In genomic region chr9:38388283-38389223, GRCh38 we compare ENCODE assay signal across 16 cellular contexts. TPM values are rescaled to one million over a fixed set of nuclear protein-coding genes. Genes with fewer than 3 reads are reported as not detected.
A peak's percentile ranks its signal among the peaks of the same experiment; 100 is the strongest.
DNase-seq lines count a peak whose midpoint lies in the region; ATAC-seq and TF ChIP-seq lines count a peak whose summit lies in the region.
"Had no signal": no experiment of that assay in that cellular context is flagged by ENCODE, and none has a peak within 500 bp of the region (broad histone marks: within the 10 kb centered on the region; RNA-seq: fewer than 3 reads in every experiment).

No MANE protein-coding gene starts in this region.

- DNase-seq in HCEC 1CT, result peak; percentile 50
- no peak for DNase-seq in chondrocyte (ENCODE audit: low spot score)
- DNase-seq in iris pigment epithelial cell (ENCODE audit: low read depth), result peak; percentile 69
- DNase-seq in smooth muscle cell (lab: John Stamatoyannopoulos, UW; ENCODE audit: unreplicated experiment), result no peak
- no peak for DNase-seq in activated naive CD8-positive, alpha-beta T cell treated with anti-CD3 and anti-CD28 coated beads, Interleukin-2, amount 50 U/mL, for 24 hours
- no peak for DNase-seq in NCI-H1092 (lab: John Stamatoyannopoulos, UW)
- DNase-seq: activated CD8-positive, alpha-beta memory T cell treated with anti-CD3 and anti-CD28 coated beads for 24 hours; amniotic stem cell; CD4-positive, CD25-positive, alpha-beta regulatory T cell; NCI-H2029 treated with DMSO at 0.1 percent for 48 hours; trophoblast cell had no signal

- H3K4me3 ChIP-seq in smooth muscle cell, result no peak overlapping the region
- H3K4me3 ChIP-seq: GM23338 had no signal

- H3K9me3 ChIP-seq in smooth muscle cell (replicated peaks; ENCODE audit: low read depth), result no peaks in the 10 kb centered on the region

- H3K27me3 Mint-ChIP-seq in chondrocyte (ENCODE audit: low read depth), result no peaks in the 10 kb centered on the region
- peaks cover 19% of the 10 kb centered on the region for H3K27me3 Mint-ChIP-seq in activated naive CD8-positive, alpha-beta T cell treated with anti-CD3 and anti-CD28 coated beads, Interleukin-2, amount 50 U/mL, for 24 hours

- H3K4me1 Mint-ChIP-seq in chondrocyte (ENCODE audit: low read depth), result peaks cover 68% of the 10 kb centered on the region
- H3K4me1 Mint-ChIP-seq in activated naive CD8-positive, alpha-beta T cell treated with anti-CD3 and anti-CD28 coated beads, Interleukin-2, amount 50 U/mL, for 24 hours, result peaks cover 10% of the 10 kb centered on the region

- ATAC-seq in activated naive CD8-positive, alpha-beta T cell treated with anti-CD3 and anti-CD28 coated beads, Interleukin-2, amount 50 U/mL, for 24 hours, result no peak
- no peak for ATAC-seq in GM18858 (IDR thresholded peaks at IDR 0.05; ENCODE audit: unreplicated experiment)
- ATAC-seq in HG02973 (IDR thresholded peaks at IDR 0.05; ENCODE audit: unreplicated experiment), result no peak
- ATAC-seq: GM23338 had no signal

- no peak overlapping the region for H2AFZ ChIP-seq in smooth muscle cell (ENCODE audit: low read depth)
- H2AFZ ChIP-seq: GM23338 had no signal

- H3K9me3 Mint-ChIP-seq in chondrocyte (ENCODE audit: low read depth), result peaks cover 11% of the 10 kb centered on the region
- no peaks in the 10 kb centered on the region for H3K9me3 Mint-ChIP-seq in activated naive CD8-positive, alpha-beta T cell treated with anti-CD3 and anti-CD28 coated beads, Interleukin-2, amount 50 U/mL, for 24 hours

- peaks cover 9% of the 10 kb centered on the region for H3F3A ChIP-seq in smooth muscle cell (ENCODE audit: low read depth)

- H3K27ac ChIP-seq in smooth muscle cell (ENCODE audit: low read depth), result peak overlapping the region; percentile 81

- H4K20me1 ChIP-seq in smooth muscle cell (ENCODE audit: low read depth), result no peaks in the 10 kb centered on the region

- no peaks in the 10 kb centered on the region for H3K36me3 ChIP-seq in smooth muscle cell (ENCODE audit: low read depth)

- TF ChIP-seq CTCF in chondrocyte (IDR thresholded peaks at IDR 0.05) (no peak), smooth muscle cell (IDR thresholded peaks at IDR 0.05; ENCODE audit: borderline replicate concordance, insufficient read depth, poor library complexity, severe bottlenecking) (no peak)

- peaks cover 9% of the 10 kb centered on the region for H3K79me2 ChIP-seq in smooth muscle cell (ENCODE audit: low read depth)

- H3K27me3 ChIP-seq in smooth muscle cell (ENCODE audit: low read depth), result no peaks in the 10 kb centered on the region

- H3K27ac Mint-ChIP-seq in chondrocyte (ENCODE audit: unreplicated experiment), result peak overlapping the region; percentile 80
- no peak overlapping the region for H3K27ac Mint-ChIP-seq in activated naive CD8-positive, alpha-beta T cell treated with anti-CD3 and anti-CD28 coated beads, Interleukin-2, amount 50 U/mL, for 24 hours
- H3K27ac Mint-ChIP-seq: CD4-positive, CD25-positive, alpha-beta regulatory T cell; GM23338; T-helper 1 cell treated with Interleukin-12 subunit alpha and Interleukin-12 subunit beta and Interleukin-4 antibody, amounts not matched to agents 30 μg/mL and 1 μg/mL, for 36 hours had no signal

- H3K4me3 Mint-ChIP-seq in chondrocyte (ENCODE audit: unreplicated experiment), result no peak overlapping the region
- no peak overlapping the region for H3K4me3 Mint-ChIP-seq in activated naive CD8-positive, alpha-beta T cell treated with anti-CD3 and anti-CD28 coated beads, Interleukin-2, amount 50 U/mL, for 24 hours
- H3K4me3 Mint-ChIP-seq: CD4-positive, CD25-positive, alpha-beta regulatory T cell; GM23338; T-helper 1 cell treated with Interleukin-12 subunit alpha and Interleukin-12 subunit beta and Interleukin-4 antibody, amounts not matched to agents 30 μg/mL and 1 μg/mL, for 36 hours had no signal

- WGBS in smooth muscle cell (ENCODE audit: low lambda C conversion rate), result 45% methylated on average over 7 of the region's 7 CpGs

- H3K4me2 ChIP-seq in smooth muscle cell, result peak overlapping the region; percentile 63
- H3K4me2 ChIP-seq: GM23338 had no signal

- H3K36me3 Mint-ChIP-seq in chondrocyte (ENCODE audit: low read depth), result peaks cover 7% of the 10 kb centered on the region
- H3K36me3 Mint-ChIP-seq in activated naive CD8-positive, alpha-beta T cell treated with anti-CD3 and anti-CD28 coated beads, Interleukin-2, amount 50 U/mL, for 24 hours (ENCODE audit: low read depth), result no peaks in the 10 kb centered on the region
- H3K36me3 Mint-ChIP-seq: CD4-positive, CD25-positive, alpha-beta regulatory T cell had no signal

- H3K4me1 ChIP-seq in smooth muscle cell (ENCODE audit: low read depth), result peaks cover 5% of the 10 kb centered on the region

- H3K9ac ChIP-seq in smooth muscle cell (ENCODE audit: low read depth), result no peak overlapping the region

RNA-seq across cellular contexts. Expression of gene ALDH1B1, which starts 3.9 kb away (rescaled TPM):
- total RNA-seq in chondrocyte (36.8 to 74.6 TPM (median 74.2 TPM) in 3 replicates), smooth muscle cell (24.6 and 25.3 TPM in 2 replicates)
- polyA plus RNA-seq in smooth muscle cell, result 29.0 and 31.9 TPM in 2 replicates

RNA-seq across cellular contexts. Expression of gene IGFBPL1, which starts 35.7 kb away (rescaled TPM):
- total RNA-seq in chondrocyte, result 1.3 to 3.6 TPM (median 2.8 TPM) in 3 replicates
- 7.9 and 9.4 TPM in 2 replicates for total RNA-seq in smooth muscle cell
- 2.1 and 2.9 TPM in 2 replicates for polyA plus RNA-seq in smooth muscle cell
- total RNA-seq: CD4-positive, CD25-positive, alpha-beta regulatory T cell had no signal
- polyA plus RNA-seq: CD4-positive, CD25-positive, alpha-beta regulatory T cell; keratinocyte had no signal

Comparison
In these comparisons a context has a peak if more than half of its experiments do, and no peak if none do; other contexts are left out.
1. DNase-seq: peak in HCEC 1CT (single experiment) and iris pigment epithelial cell (single experiment); none in chondrocyte (single experiment), smooth muscle cell (single experiment), activated naive CD8-positive, alpha-beta T cell treated with anti-CD3 and anti-CD28 coated beads, Interleukin-2, amount 50 U/mL, for 24 hours (single experiment) and NCI-H1092 (single experiment).